1 cellular context compared by ENCODE assay signal in the genomic region with DNA sequence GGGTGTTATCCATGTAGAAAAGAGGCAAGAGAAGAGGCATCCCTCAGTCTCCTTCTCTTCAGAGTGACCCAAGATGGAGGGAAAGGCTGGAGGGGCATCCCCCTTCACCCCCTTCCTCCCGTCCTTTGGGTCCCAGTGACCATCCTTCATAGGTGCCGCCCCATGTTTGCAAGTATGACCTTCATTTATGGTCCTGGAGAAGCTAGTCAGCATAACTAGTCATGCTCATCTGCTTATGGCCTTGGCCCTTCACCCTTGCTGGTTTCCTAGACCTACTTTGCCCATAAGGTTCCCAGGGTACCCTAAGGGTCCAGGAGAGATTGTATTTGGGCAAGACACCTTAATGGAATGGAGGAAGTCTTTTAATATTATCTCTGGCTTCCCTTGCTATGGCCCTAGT.
TF ChIP-seq lines count a peak whose summit lies in the region.

No MANE protein-coding gene starts in this region.

TF ChIP-seq in K562, 482 proteins besides CTCF, POLR2A, EP300 and RAD21 (continued from another document):
- TF ChIP-seq CBX5 (IDR thresholded peaks at IDR 0.05; ENCODE audit: borderline replicate concordance, low read depth) (peak; percentile 84), TRIM24 (IDR thresholded peaks at IDR 0.05) (peak in 1 of 2 experiments; percentile 36; a peak in 1 of 4 replicates), TRIM28 (IDR thresholded peaks at IDR 0.05) (0 out of 2 replicates have a peak, but pooled peaks have one; percentile 76), CBX3 (IDR thresholded peaks at IDR 0.05; ENCODE audit: borderline replicate concordance in 1 of 2, low read length in 2 of 2) (peak; percentile 84 to 90; a peak in 2 of 3 replicates), MEIS2 (IDR thresholded peaks at IDR 0.05; ENCODE audit: partially characterized antibody) (no peak)
